ENCODE assay signal across 15 cellular contexts in genomic region chr1:160116277-160117147, GRCh38. TPM values are rescaled to one million over a fixed set of nuclear protein-coding genes. Genes with fewer than 3 reads are reported as not detected.
A peak's percentile ranks its signal among the peaks of the same experiment; 100 is the strongest.
DNase-seq lines count a peak whose midpoint lies in the region; ATAC-seq and TF ChIP-seq lines count a peak whose summit lies in the region.
"Had no signal": no experiment of that assay in that cellular context is flagged by ENCODE, and none has a peak within 500 bp of the region (broad histone marks: within the 10 kb centered on the region; RNA-seq: fewer than 3 reads in every experiment).

No MANE protein-coding gene starts in this region.

- H3K36me3 ChIP-seq in mammary epithelial cell (ENCODE audit: insufficient read depth, low read length), result no peaks in the 10 kb centered on the region
- peaks cover 0 to 9% (median 3%) of the 10 kb centered on the region in 4 donors for H3K36me3 ChIP-seq in sigmoid colon
- H3K36me3 ChIP-seq in endodermal cell (ENCODE audit: control insufficient read depth, insufficient read depth, low read length), result no peaks in the 10 kb centered on the region
- H3K36me3 ChIP-seq: BLaER1 had no signal

- dilution Hi-C loops in mammary epithelial cell (cut with HindIII; ENCODE audit: low sequenced_read_pairs), result no loop called here

- no peaks in the 10 kb centered on the region for H3K27me3 ChIP-seq in mammary epithelial cell (ENCODE audit: insufficient read depth, low read length)
- H3K27me3 ChIP-seq in sigmoid colon, result no peaks in the 10 kb centered on the region
- H3K27me3 ChIP-seq in endodermal cell (ENCODE audit: control insufficient read depth, insufficient read depth, low read length, poor library complexity, severe bottlenecking), result no peaks in the 10 kb centered on the region
- H3K27me3 ChIP-seq: BLaER1 had no signal

- H3K27me3 Mint-ChIP-seq in HFFc6 (ENCODE audit: insufficient read depth) (peaks cover 44% of the 10 kb centered on the region), endodermal cell (ENCODE audit: insufficient read depth) (peaks cover 5% of the 10 kb centered on the region)

- DNase-seq in HFFc6 (peak; percentile 57), mammary epithelial cell (peak; percentile 91), left ventricle myocardium superior (peak; percentile 51), sigmoid colon (no peak), GF-D8 (lab: John Stamatoyannopoulos, UW) (no peak), ureter (ENCODE audit: low spot score) (no peak), NCI-H526 treated with DMSO at 0.1 percent for 48 hours (lab: John Stamatoyannopoulos, UW) (no peak), endodermal cell (no peak)
- DNase-seq: kidney glomerular epithelial cell, NCI-H510A treated with DMSO at 0.1 percent for 48 hours, SW 1271 had no signal

- CTCF ChIA-PET in mammary epithelial cell (lab: Charles Lee; ENCODE audit: low non-redundant PET), result interaction anchor here (0.6 kb wide), 1 partner anchor 175 kb away, joined by 7 read pairs; no protein-coding TSS in a partner anchor

- H3K9ac ChIP-seq in mammary epithelial cell (ENCODE audit: insufficient read depth, low read length), result no peak overlapping the region
- H3K9ac ChIP-seq in endodermal cell (ENCODE audit: extremely low read depth, low read length, poor library complexity, severe bottlenecking), result no peak overlapping the region
- H3K9ac ChIP-seq: BLaER1 had no signal

- TF ChIP-seq POLR2A in sigmoid colon (IDR thresholded peaks at IDR 0.05), result peak in 1 of 2 donors; percentile 12

- no peaks in the 10 kb centered on the region for H3K9me3 ChIP-seq in mammary epithelial cell (replicated peaks; ENCODE audit: insufficient read depth, low read length)
- no peaks in the 10 kb centered on the region for H3K9me3 ChIP-seq in sigmoid colon
- no peaks in the 10 kb centered on the region for H3K9me3 ChIP-seq in endodermal cell (ENCODE audit: control insufficient read depth, low read length)
- H3K9me3 ChIP-seq: BLaER1 had no signal

- no peak overlapping the region for H3K4me3 ChIP-seq in mammary epithelial cell (replicated peaks in 1 of 3; ENCODE audit: insufficient read depth in 1 of 3, low read depth in 2 of 3, low read length in 3 of 3)
- H3K4me3 ChIP-seq in sigmoid colon, result peak overlapping the region; percentile 33 to 59 (median 54)
- H3K4me3 ChIP-seq in endodermal cell (ENCODE audit: low read length), result no peak overlapping the region
- H3K4me3 ChIP-seq: BLaER1 had no signal

- WGBS in mammary epithelial cell (ENCODE audit: low coverage, missing lambda C conversion rate), result 29% methylated on average over 7 of the region's 12 CpGs
- WGBS in sigmoid colon, 2 donors, result 56 to 63% methylated on average over 12 of the region's 12 CpGs
- 64 to 82% methylated on average over 3 to 12 of the region's 12 CpGs for WGBS in endodermal cell (ENCODE audit: insufficient coverage in 1 of 2, insufficient read length in 1 of 2), 2 experiments

- H3K4me1 ChIP-seq in mammary epithelial cell (ENCODE audit: insufficient read depth, low read length) (peaks cover 13% of the 10 kb centered on the region), sigmoid colon (peaks cover 0 to 64% (median 47%) of the 10 kb centered on the region in 4 donors), endodermal cell (ENCODE audit: control insufficient read depth, insufficient read depth, low read length) (peaks cover 33% of the 10 kb centered on the region)

- H3K27ac Mint-ChIP-seq in HFFc6, result no peak overlapping the region
- H3K27ac Mint-ChIP-seq in endodermal cell, result no peak overlapping the region

- ATAC-seq in left ventricle myocardium superior, result peak; percentile 39
- ATAC-seq: HepG2 had no signal

- no peak for TF ChIP-seq EP300 in sigmoid colon (IDR thresholded peaks at IDR 0.05)

- H3K9me3 Mint-ChIP-seq in HFFc6, result no peaks in the 10 kb centered on the region
- H3K9me3 Mint-ChIP-seq in endodermal cell, result no peaks in the 10 kb centered on the region
- H3K9me3 Mint-ChIP-seq: central memory CD8-positive, alpha-beta T cell had no signal

- no peaks in the 10 kb centered on the region for H4K20me1 ChIP-seq in mammary epithelial cell (ENCODE audit: insufficient read depth, low read length)
- H4K20me1 ChIP-seq: BLaER1 had no signal

- H3K4me2 ChIP-seq in mammary epithelial cell (ENCODE audit: insufficient read depth, low read depth, low read length), result peak overlapping the region; percentile 40

- H3K4me1 Mint-ChIP-seq in HFFc6 (ENCODE audit: low read depth) (peaks cover 16% of the 10 kb centered on the region), endodermal cell (peaks cover 56% of the 10 kb centered on the region)
- H3K4me1 Mint-ChIP-seq: central memory CD8-positive, alpha-beta T cell had no signal

- H3K27ac ChIP-seq in mammary epithelial cell (ENCODE audit: insufficient read depth, low read depth, low read length) (no peak overlapping the region), sigmoid colon (peak overlapping the region; percentile 84 to 89 (median 86)), endodermal cell (ENCODE audit: low read depth, low read length) (no peak overlapping the region)

- BruUV-seq in mammary epithelial cell (replicated peaks; lab: Mats Ljungman, UMichigan), result no TSS peak

- in situ Hi-C loops in mammary epithelial cell (cut with MboI; ENCODE audit: low sequenced_read_pairs in 2 of 2), result no loop called here

- intact Hi-C loops in mammary epithelial cell (cut with micrococcal nuclease), result no loop called here
- intact Hi-C loops in left ventricle myocardium superior (cut with micrococcal nuclease), result no loop called here
- intact Hi-C loops in sigmoid colon (cut with DNase I), result loop anchor here (5.0 kb wide), 1 partner anchor 91 kb away; the partner anchor contains the start of gene PEA15

- H3K36me3 Mint-ChIP-seq in HFFc6 (ENCODE audit: low read depth), result no peaks in the 10 kb centered on the region
- H3K36me3 Mint-ChIP-seq in endodermal cell (ENCODE audit: low read depth), result no peaks in the 10 kb centered on the region

- no peaks in the 10 kb centered on the region for H3K79me2 ChIP-seq in mammary epithelial cell (ENCODE audit: insufficient read depth, low read length)

- no peak overlapping the region for H3K4me3 Mint-ChIP-seq in HFFc6
- H3K4me3 Mint-ChIP-seq in endodermal cell, result no peak overlapping the region
- H3K4me3 Mint-ChIP-seq: central memory CD8-positive, alpha-beta T cell had no signal

- H2AFZ ChIP-seq in mammary epithelial cell (ENCODE audit: low read depth, low read length), result peak overlapping the region; percentile 16

- no peak for TF ChIP-seq CTCF in HFFc6 (IDR thresholded peaks at IDR 0.05)
- no peak for TF ChIP-seq CTCF in mammary epithelial cell (conservative IDR thresholded peaks at IDR 0.05 in 1 of 2, IDR thresholded peaks at IDR 0.05 in 1 of 2; ENCODE audit: extremely low read depth in 1 of 2, insufficient read depth in 1 of 2, low read depth in 1 of 2, low read length in 2 of 2)
- no peak for TF ChIP-seq CTCF in sigmoid colon (IDR thresholded peaks at IDR 0.05)
- TF ChIP-seq CTCF in endodermal cell (conservative IDR thresholded peaks at IDR 0.05), result no peak

RNA-seq across cellular contexts. Expression of gene ATP1A2, which starts 1.0 kb away (rescaled TPM):
- total RNA-seq in HFFc6 (2021; fragmentation: NEBNext Ultra II Directional; extraction: Animal tissue kit (Norgen Biotek cat#: 25700)), result under 1 TPM in 5 of 6 experiments, not detected in 1; 0.09 to 0.17 (median 0.14) TPM
- total RNA-seq in mammary epithelial cell, result under 1 TPM in 1 of 2 donors, not detected in 1; under 0.01 TPM
- polyA plus RNA-seq in mammary epithelial cell, result not detected
- not detected for polyA minus RNA-seq in mammary epithelial cell
- 243 TPM for total RNA-seq in left ventricle myocardium superior
- 100 to 1,000 TPM in 2 of 4 donors, 10 to 100 TPM in 2; 60.7 to 153 (median 102) TPM for total RNA-seq in sigmoid colon
- 1 to 10 TPM in 2 of 3 donors, under 1 TPM in 1; 0.92 to 5.7 (median 1.8) TPM for polyA plus RNA-seq in sigmoid colon
- 41.2 TPM for total RNA-seq in ureter
- 1 to 10 TPM; 3.0 to 3.2 TPM for total RNA-seq in endodermal cell
- 130 TPM for polyA plus RNA-seq in endodermal cell (2013, experiment 1 of 2)
- polyA plus RNA-seq in endodermal cell (2013, experiment 2 of 2), result 110 TPM
- total RNA-seq: activated CD8-positive, alpha-beta memory T cell treated with anti-CD3 and anti-CD28 coated beads for 36 hours; HepG2 had no signal

RNA-seq across cellular contexts. Expression of gene IGSF8, which starts 18.1 kb away (rescaled TPM):
- 10 to 100 TPM in 5 of 6 experiments, 1 to 10 TPM in 1; 9.6 to 12.9 (median 11.2) TPM for total RNA-seq in HFFc6 (2021; fragmentation: NEBNext Ultra II Directional; extraction: Animal tissue kit (Norgen Biotek cat#: 25700))
- total RNA-seq in mammary epithelial cell, result 10 to 100 TPM; 28.7 to 34.2 TPM
- 22.8 TPM for polyA plus RNA-seq in mammary epithelial cell
- polyA minus RNA-seq in mammary epithelial cell, result 23.9 TPM
- 19.2 TPM for total RNA-seq in left ventricle myocardium superior
- 10 to 100 TPM; 11.1 to 11.4 (median 11.3) TPM for total RNA-seq in sigmoid colon
- polyA plus RNA-seq in sigmoid colon, result 10 to 100 TPM in 1 of 3 donors, 1 to 10 TPM in 2; 4.8 to 34.9 (median 7.2) TPM
- 22.4 TPM for total RNA-seq in ureter
- 10 to 100 TPM; 34.5 to 35.9 TPM for total RNA-seq in endodermal cell
- polyA plus RNA-seq in endodermal cell (2013, experiment 1 of 2), result 42.1 TPM
- 37.2 TPM for polyA plus RNA-seq in endodermal cell (2013, experiment 2 of 2)

RNA-seq across cellular contexts. Expression of gene ATP1A4, which starts 34.9 kb away (rescaled TPM):
- not detected for total RNA-seq in HFFc6 (2021; fragmentation: NEBNext Ultra II Directional; extraction: Animal tissue kit (Norgen Biotek cat#: 25700))
- total RNA-seq in mammary epithelial cell, result under 1 TPM in 1 of 2 donors, not detected in 1; under 0.01 TPM
- not detected for polyA plus RNA-seq in mammary epithelial cell
- polyA minus RNA-seq in mammary epithelial cell, result not detected
- not detected for total RNA-seq in left ventricle myocardium superior
- 1 to 10 TPM in 1 of 4 donors, under 1 TPM in 1, not detected in 2; 0.27 to 3.0 TPM for total RNA-seq in sigmoid colon
- polyA plus RNA-seq in sigmoid colon, result under 1 TPM in 1 of 3 donors, not detected in 2; 0.22 TPM
- 16.5 TPM for total RNA-seq in ureter
- total RNA-seq in endodermal cell, result under 1 TPM; 0.55 to 0.75 TPM
- polyA plus RNA-seq in endodermal cell (2013, experiment 1 of 2), result 0.85 TPM
- 0.95 TPM for polyA plus RNA-seq in endodermal cell (2013, experiment 2 of 2)
- total RNA-seq: activated CD8-positive, alpha-beta memory T cell treated with anti-CD3 and anti-CD28 coated beads for 36 hours; HepG2 had no signal
- polyA plus RNA-seq: HepG2 had no signal

RNA-seq across cellular contexts. Expression of gene KCNJ9, which starts 35.2 kb away (rescaled TPM):
- total RNA-seq in HFFc6 (2021; fragmentation: NEBNext Ultra II Directional; extraction: Animal tissue kit (Norgen Biotek cat#: 25700)), result not detected
- not detected for total RNA-seq in mammary epithelial cell
- polyA plus RNA-seq in mammary epithelial cell, result not detected
- polyA minus RNA-seq in mammary epithelial cell, result not detected
- total RNA-seq in left ventricle myocardium superior, result not detected
- total RNA-seq in sigmoid colon, result under 1 TPM; under 0.01 to 0.36 (median 0.27) TPM
- polyA plus RNA-seq in sigmoid colon, result under 1 TPM in 1 of 3 donors, not detected in 2; 0.22 TPM
- not detected for total RNA-seq in ureter
- total RNA-seq in endodermal cell, result not detected
- polyA plus RNA-seq in endodermal cell (2013, experiment 1 of 2), result 0.36 TPM
- polyA plus RNA-seq in endodermal cell (2013, experiment 2 of 2), result 0.17 TPM
- total RNA-seq: activated CD8-positive, alpha-beta memory T cell treated with anti-CD3 and anti-CD28 coated beads for 36 hours; HepG2 had no signal
- polyA plus RNA-seq: HepG2 had no signal

RNA-seq across cellular contexts. Expression of gene KCNJ10, which starts 46.6 kb away (rescaled TPM):
- total RNA-seq in HFFc6 (2021; fragmentation: NEBNext Ultra II Directional; extraction: Animal tissue kit (Norgen Biotek cat#: 25700)), result not detected
- total RNA-seq in mammary epithelial cell (not detected), left ventricle myocardium superior (not detected), sigmoid colon (under 1 TPM in 2 of 4 donors, not detected in 2; 0.27 to 0.36 TPM), ureter (not detected), endodermal cell (under 1 TPM in 1 of 2 donors, not detected in 1; 0.26 TPM)
- polyA plus RNA-seq in mammary epithelial cell (not detected), sigmoid colon (1 to 10 TPM in 1 of 3 donors, under 1 TPM in 1, not detected in 1; 0.23 to 1.3 TPM)
- not detected for polyA minus RNA-seq in mammary epithelial cell
- 1.2 TPM for polyA plus RNA-seq in endodermal cell (2013, experiment 1 of 2)
- polyA plus RNA-seq in endodermal cell (2013, experiment 2 of 2), result 1.9 TPM
- total RNA-seq: activated CD8-positive, alpha-beta memory T cell treated with anti-CD3 and anti-CD28 coated beads for 36 hours had no signal

Comparison
In these comparisons a context has a peak if more than half of its experiments do, and no peak if none do; other contexts are left out.
1. DNase-seq: peak in HFFc6 (single experiment), mammary epithelial cell (single experiment) and left ventricle myocardium superior (single experiment); none in sigmoid colon (single experiment), GF-D8 (single experiment), ureter (single experiment), NCI-H526 treated with DMSO at 0.1 percent for 48 hours (single experiment) and endodermal cell (single experiment).
2. H3K27ac ChIP-seq: peak in sigmoid colon (4 of 4); none in mammary epithelial cell (single experiment) and endodermal cell (single experiment).
3. H3K4me3 ChIP-seq: peak in sigmoid colon (4 of 4); none in mammary epithelial cell (0 of 3) and endodermal cell (single experiment).
4. RNA of gene ATP1A2, which starts 1.0 kb away (total RNA-seq): 243 TPM in left ventricle myocardium superior (single experiment), 60.7 to 153 TPM in sigmoid colon and 41.2 TPM in ureter (single experiment); 3.0 to 3.2 TPM in endodermal cell, 0.09 to 0.17 TPM in HFFc6 and under 0.01 TPM in mammary epithelial cell; every median in the first group is over 10 times any median in the second.